ENCODE assay signal across 20 cellular contexts in the genomic region with DNA sequence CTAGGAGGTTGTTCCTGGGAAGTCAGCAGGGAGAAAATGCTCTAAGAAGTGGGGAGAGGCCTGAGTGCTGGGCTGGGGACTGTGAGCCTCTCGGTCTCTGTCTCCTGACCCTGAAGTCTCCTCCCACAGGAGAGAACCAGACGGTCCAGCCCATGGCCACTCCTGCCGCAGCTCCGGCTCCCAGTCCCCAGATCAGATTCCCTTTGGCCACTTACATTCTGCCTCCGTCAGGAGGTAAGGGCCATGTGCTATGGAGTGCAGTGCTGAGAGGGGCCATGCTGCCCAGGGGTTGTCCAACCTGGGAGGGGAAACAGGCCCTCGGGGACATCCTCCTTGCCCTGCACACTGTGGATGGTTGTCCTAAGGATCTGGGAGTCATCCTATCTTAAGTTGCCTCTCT.
"Had no signal": no experiment of that assay in that cellular context is flagged by ENCODE, and none has a peak within 500 bp of the region (broad histone marks: within the 10 kb centered on the region; RNA-seq: fewer than 3 reads in every experiment).

No MANE protein-coding gene starts in this region.

- H3K4me3 Mint-ChIP-seq: activated CD4-positive, alpha-beta T cell treated with anti-CD3 and anti-CD28 coated beads, Interleukin-2, amount 10 ng/mL, durations not matched to agents 24 days and 14 days; activated naive CD4-positive, alpha-beta T cell treated with anti-CD3 and anti-CD28 coated beads, Interleukin-2, amount 50 U/mL, for 24 hours; activated T-cell treated with anti-CD3 and anti-CD28 coated beads, Interleukin-2, amount 50 U/mL, for 4 hours; memory B cell; naive thymus-derived CD8-positive, alpha-beta T cell had no signal

- H3K27me3 ChIP-seq: ascending aorta had no signal

- ATAC-seq: activated T-cell treated with anti-CD3 and anti-CD28 coated beads, Interleukin-2, amount 50 U/mL, for 4 hours; left ventricle myocardium superior; naive thymus-derived CD8-positive, alpha-beta T cell had no signal

- DNase-seq: activated CD4-positive, alpha-beta T cell treated with anti-CD3 and anti-CD28 coated beads, Interleukin-2, amount 10 ng/mL, durations not matched to agents 24 days and 14 days; activated CD4-positive, CD25-positive, alpha-beta regulatory T cell; activated CD8-positive, alpha-beta memory T cell treated with anti-CD3 and anti-CD28 coated beads, Interleukin-2, amount 50 U/mL, for 4 hours; activated effector memory CD4-positive, alpha-beta T cell treated with anti-CD3 and anti-CD28 coated beads, Interleukin-2, amount 50 U/mL, for 16 hours; activated T-cell treated with anti-CD3 and anti-CD28 coated beads, Interleukin-2, amount 50 U/mL, for 4 hours; cerebellar nuclear complex; cortex of kidney; hypothalamus; kidney glomerular epithelial cell; left ventricle myocardium superior; naive thymus-derived CD8-positive, alpha-beta T cell; sigmoid colon; spleen; stimulated activated naive CD4-positive, alpha-beta T cell; tibial artery had no signal

- H3K4me1 ChIP-seq: ascending aorta had no signal

- H3K27ac Mint-ChIP-seq: activated CD4-positive, alpha-beta T cell treated with anti-CD3 and anti-CD28 coated beads, Interleukin-2, amount 10 ng/mL, durations not matched to agents 24 days and 14 days; activated naive CD4-positive, alpha-beta T cell treated with anti-CD3 and anti-CD28 coated beads, Interleukin-2, amount 50 U/mL, for 24 hours; memory B cell; naive thymus-derived CD8-positive, alpha-beta T cell had no signal

- H3K9me3 ChIP-seq: ascending aorta, sigmoid colon, spleen, tibial artery had no signal

- H3K36me3 ChIP-seq: ascending aorta, sigmoid colon, spleen, tibial artery had no signal

- H3K4me3 ChIP-seq: ascending aorta, sigmoid colon, spleen, tibial artery had no signal

- FAIRE-seq: bronchial epithelial cell, frontal cortex had no signal

- H3K9me3 Mint-ChIP-seq: activated CD4-positive, alpha-beta T cell treated with anti-CD3 and anti-CD28 coated beads, Interleukin-2, amount 10 ng/mL, durations not matched to agents 24 days and 14 days; activated naive CD4-positive, alpha-beta T cell treated with anti-CD3 and anti-CD28 coated beads, Interleukin-2, amount 50 U/mL, for 24 hours; activated T-cell treated with anti-CD3 and anti-CD28 coated beads, Interleukin-2, amount 50 U/mL, for 4 hours; memory B cell; naive thymus-derived CD8-positive, alpha-beta T cell had no signal

- H3K4me1 Mint-ChIP-seq: activated CD4-positive, alpha-beta T cell treated with anti-CD3 and anti-CD28 coated beads, Interleukin-2, amount 10 ng/mL, durations not matched to agents 24 days and 14 days; activated naive CD4-positive, alpha-beta T cell treated with anti-CD3 and anti-CD28 coated beads, Interleukin-2, amount 50 U/mL, for 24 hours had no signal

- H3K36me3 Mint-ChIP-seq: activated naive CD4-positive, alpha-beta T cell treated with anti-CD3 and anti-CD28 coated beads, Interleukin-2, amount 50 U/mL, for 24 hours; naive thymus-derived CD8-positive, alpha-beta T cell had no signal

- H3K27ac ChIP-seq: ascending aorta, sigmoid colon, spleen, tibial artery had no signal
